Comparison of ENCODE assay signal across 23 cellular contexts in the genomic region with DNA sequence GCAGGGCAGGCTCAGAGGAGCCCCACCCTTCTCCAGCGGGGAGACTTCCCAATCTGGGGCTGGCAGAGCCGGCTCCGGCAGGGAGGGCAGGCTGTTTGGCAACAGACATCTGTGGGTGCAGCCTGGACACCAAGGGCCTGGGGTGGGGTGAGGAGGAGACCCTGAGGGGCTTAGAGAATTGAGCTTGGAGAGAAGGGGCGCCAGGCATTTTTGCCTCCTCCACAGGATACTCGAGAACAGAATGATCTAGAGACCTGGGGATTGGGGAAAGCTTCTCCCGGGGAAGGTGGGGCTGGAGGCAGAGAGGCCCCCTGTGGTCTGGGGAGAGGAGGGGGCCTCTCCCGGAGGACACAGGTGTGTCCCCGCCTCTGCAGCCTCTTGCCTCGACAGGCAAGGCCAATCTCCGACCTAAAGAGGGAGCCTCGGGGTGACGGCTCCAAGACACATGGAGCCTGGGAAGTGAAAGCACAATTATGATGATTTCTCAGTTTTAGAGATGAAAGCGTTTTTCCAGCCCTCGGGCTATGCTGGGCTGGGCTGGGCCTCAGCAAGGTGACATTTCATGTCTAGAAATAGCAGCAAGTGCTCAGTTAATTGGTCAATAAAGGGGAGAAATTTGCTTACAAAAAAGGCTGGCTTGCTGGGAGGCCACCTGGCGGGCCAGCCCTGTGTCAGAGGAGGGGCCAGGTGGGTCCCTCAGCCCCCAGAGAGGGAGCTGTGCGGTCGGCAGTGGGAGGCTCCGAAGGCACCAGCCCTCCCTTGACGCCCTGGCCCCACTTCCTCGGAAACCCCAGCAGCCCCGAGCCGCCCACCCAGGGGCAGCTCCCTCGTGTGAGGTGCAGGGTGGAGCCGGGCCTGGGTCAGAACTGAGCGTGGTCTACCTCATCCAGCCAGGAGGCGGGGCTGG. TPM values are rescaled to one million over a fixed set of nuclear protein-coding genes. Genes with fewer than 3 reads are reported as not detected.
DNase-seq lines count a peak whose midpoint lies in the region; FAIRE-seq and TF ChIP-seq lines count a peak whose summit lies in the region.
"Had no signal": no experiment of that assay in that cellular context is flagged by ENCODE, and none has a peak within 500 bp of the region (broad histone marks: within the 10 kb centered on the region; RNA-seq: fewer than 3 reads in every experiment).

No MANE protein-coding gene starts in this region.

- TF ChIP-seq POLR2A in GM12892 (IDR thresholded peaks at IDR 0.05; ENCODE audit: low read depth, low read length), result no peak

- intact Hi-C loops in activated CD4-positive, alpha-beta memory T cell treated with anti-CD3 and anti-CD28 coated beads for 36 hours (cut with micrococcal nuclease), result no loop called here

- H3K79me2 ChIP-seq in neural progenitor cell (ENCODE audit: low read depth), result no peaks in the 10 kb centered on the region

- FAIRE-seq in GM12892 (lab: Jason Lieb, UNC), result peak; percentile 56
- FAIRE-seq: colon, frontal cortex, RCC 7860 had no signal

- H3K4me1 ChIP-seq in neural progenitor cell, result peaks cover 19% of the 10 kb centered on the region
- H3K4me1 ChIP-seq: ascending aorta had no signal

- POLR2A ChIA-PET in activated CD4-positive, alpha-beta memory T cell treated with anti-CD3 and anti-CD28 coated beads for 36 hours (lab: Charles Lee), result no interaction called here

- H3K9ac ChIP-seq in SK-N-MC (ENCODE audit: insufficient read length), result no peak overlapping the region
- H3K9ac ChIP-seq in neural progenitor cell, result no peak overlapping the region
- H3K9ac ChIP-seq: BLaER1, GM23248 had no signal

- H3K4me3 Mint-ChIP-seq in IgD-negative memory B cell (peak overlapping the region in 3 of 4 donors; percentile 56 to 63 (median 60)), neural progenitor cell (peak overlapping the region; percentile 65)
- no peak overlapping the region for H3K4me3 Mint-ChIP-seq in activated CD4-positive, alpha-beta memory T cell treated with anti-CD3 and anti-CD28 coated beads for 36 hours
- H3K4me3 Mint-ChIP-seq: activated CD8-positive, alpha-beta memory T cell treated with anti-CD3 and anti-CD28 coated beads, Interleukin-2, amount 10 ng/mL, durations not matched to agents 7 days and 5 days; nephron had no signal

- H3K4me2 ChIP-seq in neural progenitor cell, result no peak overlapping the region
- H3K4me2 ChIP-seq: BLaER1 had no signal

- H3K27me3 ChIP-seq in neural progenitor cell, result peaks cover 100% of the 10 kb centered on the region

- no peaks in the 10 kb centered on the region for H3K9me3 Mint-ChIP-seq in IgD-negative memory B cell
- no peaks in the 10 kb centered on the region for H3K9me3 Mint-ChIP-seq in neural progenitor cell
- no peaks in the 10 kb centered on the region for H3K9me3 Mint-ChIP-seq in activated CD4-positive, alpha-beta memory T cell treated with anti-CD3 and anti-CD28 coated beads for 36 hours
- H3K9me3 Mint-ChIP-seq: nephron had no signal

- no peaks in the 10 kb centered on the region for H3K9me3 ChIP-seq in SK-N-MC (ENCODE audit: low read depth, low read length)
- H3K9me3 ChIP-seq in neural progenitor cell (ENCODE audit: low read depth), result no peaks in the 10 kb centered on the region
- H3K9me3 ChIP-seq: ascending aorta had no signal

- CTCF ChIA-PET in activated CD4-positive, alpha-beta memory T cell treated with anti-CD3 and anti-CD28 coated beads for 36 hours (lab: Charles Lee), result interaction anchor here (2.0 kb wide), 1 partner anchor 9 kb away, joined by 4 read pairs; no protein-coding TSS in a partner anchor

- H3K27me3 Mint-ChIP-seq in IgD-negative memory B cell, result peaks cover 45% of the 10 kb centered on the region
- H3K27me3 Mint-ChIP-seq in neural progenitor cell (ENCODE audit: insufficient read depth, low read depth), result peaks cover 59% of the 10 kb centered on the region
- H3K27me3 Mint-ChIP-seq in activated CD4-positive, alpha-beta memory T cell treated with anti-CD3 and anti-CD28 coated beads for 36 hours, result peaks cover 50% of the 10 kb centered on the region

- H3K36me3 Mint-ChIP-seq in IgD-negative memory B cell (no peaks in the 10 kb centered on the region), neural progenitor cell (no peaks in the 10 kb centered on the region)
- no peaks in the 10 kb centered on the region for H3K36me3 Mint-ChIP-seq in activated CD4-positive, alpha-beta memory T cell treated with anti-CD3 and anti-CD28 coated beads for 36 hours
- H3K36me3 Mint-ChIP-seq: activated CD8-positive, alpha-beta memory T cell treated with anti-CD3 and anti-CD28 coated beads, Interleukin-2, amount 10 ng/mL, durations not matched to agents 7 days and 5 days; immature natural killer cell had no signal

- H3K27ac Mint-ChIP-seq in IgD-negative memory B cell (peak overlapping the region in 1 of 3 donors; percentile 62), neural progenitor cell (no peak overlapping the region)
- H3K27ac Mint-ChIP-seq in activated CD4-positive, alpha-beta memory T cell treated with anti-CD3 and anti-CD28 coated beads for 36 hours, result no peak overlapping the region
- H3K27ac Mint-ChIP-seq: activated CD8-positive, alpha-beta memory T cell treated with anti-CD3 and anti-CD28 coated beads, Interleukin-2, amount 10 ng/mL, durations not matched to agents 7 days and 5 days; immature natural killer cell; nephron had no signal

- H3K27ac ChIP-seq in SK-N-MC (no peak overlapping the region), neural progenitor cell (no peak overlapping the region)
- H3K27ac ChIP-seq: ascending aorta, BLaER1, GM23248 had no signal

- peak overlapping the region; percentile 22; the same call in 1 of the 2 replicates for H3K4me3 ChIP-seq in SK-N-MC
- H3K4me3 ChIP-seq in neural progenitor cell, result no peak overlapping the region
- H3K4me3 ChIP-seq: ascending aorta, BLaER1, GM23248, lung had no signal

- no peak for TF ChIP-seq CTCF in neural progenitor cell (IDR thresholded peaks at IDR 0.05)

- DNase-seq in GM12892 (ENCODE audit: insufficient read length) (no peak), SK-N-MC (ENCODE audit: low read depth, low spot score) (no peak), neural progenitor cell (ENCODE audit: low spot score) (no peak), NCI-H82 treated with DMSO at 0.1 percent for 48 hours (lab: John Stamatoyannopoulos, UW; ENCODE audit: unreplicated experiment) (no peak), DMS79 treated with DMSO at 0.1 percent for 48 hours (lab: John Stamatoyannopoulos, UW) (no peak)
- no peak for DNase-seq in activated CD4-positive, alpha-beta memory T cell treated with anti-CD3 and anti-CD28 coated beads for 36 hours
- DNase-seq: activated CD8-positive, alpha-beta memory T cell treated with anti-CD3 and anti-CD28 coated beads, Interleukin-2, amount 10 ng/mL, durations not matched to agents 7 days and 5 days; activated gamma-delta T cell; GM23248; immature natural killer cell; MM.1S; NCI-H345; stimulated activated CD4-positive, alpha-beta T cell treated with anti-CD3 and anti-CD28 coated beads, Interleukin-15, amount 100 ng/mL, for 24 hours had no signal

- peaks cover 98% of the 10 kb centered on the region for H4K20me1 ChIP-seq in neural progenitor cell (ENCODE audit: low read depth)

- H3K36me3 ChIP-seq in SK-N-MC (ENCODE audit: insufficient read depth, low read length) (no peaks in the 10 kb centered on the region), neural progenitor cell (no peaks in the 10 kb centered on the region)
- H3K36me3 ChIP-seq: ascending aorta, BLaER1 had no signal

- H3K4me1 Mint-ChIP-seq in IgD-negative memory B cell, result peaks cover 5 to 8% (median 6%) of the 10 kb centered on the region in 3 donors
- H3K4me1 Mint-ChIP-seq in neural progenitor cell, result peaks cover 2% of the 10 kb centered on the region
- peaks cover 2% of the 10 kb centered on the region for H3K4me1 Mint-ChIP-seq in activated CD4-positive, alpha-beta memory T cell treated with anti-CD3 and anti-CD28 coated beads for 36 hours (ENCODE audit: low read depth)
- H3K4me1 Mint-ChIP-seq: activated CD8-positive, alpha-beta memory T cell treated with anti-CD3 and anti-CD28 coated beads, Interleukin-2, amount 10 ng/mL, durations not matched to agents 7 days and 5 days; immature natural killer cell had no signal

- peaks cover 13% of the 10 kb centered on the region for H3F3A ChIP-seq in neural progenitor cell (ENCODE audit: low read depth)

- no peak overlapping the region for H2AFZ ChIP-seq in neural progenitor cell (replicated peaks)
- H2AFZ ChIP-seq: GM23248 had no signal

RNA-seq across cellular contexts. Expression of gene LHX3, which starts 8.2 kb away (rescaled TPM):
- not detected for polyA plus RNA-seq in GM12892 (2012; ENCODE audit: missing spikeins)
- not detected for polyA plus RNA-seq in IgD-negative memory B cell
- total RNA-seq in neural progenitor cell (ENCODE audit: low replicate concordance), result not detected in 2 replicates
- total RNA-seq in activated CD4-positive, alpha-beta memory T cell treated with anti-CD3 and anti-CD28 coated beads for 36 hours, result not detected
- total RNA-seq: activated CD8-positive, alpha-beta memory T cell treated with anti-CD3 and anti-CD28 coated beads, Interleukin-2, amount 10 ng/mL, durations not matched to agents 7 days and 5 days; ascending aorta; frontal cortex; GM23248; HT-29; lung; renal cortical epithelial cell had no signal
- polyA plus RNA-seq: GM23248, immature natural killer cell, lung had no signal

RNA-seq across cellular contexts. Expression of gene QSOX2, which starts 48.9 kb away (rescaled TPM):
- polyA plus RNA-seq in GM12892 (2012; ENCODE audit: missing spikeins), result 8.5 TPM
- 2.1 TPM for polyA plus RNA-seq in IgD-negative memory B cell
- 17.1 and 19.6 TPM in 2 replicates for total RNA-seq in neural progenitor cell (ENCODE audit: low replicate concordance)
- 10 to 100 TPM; 19.0 to 19.4 TPM for total RNA-seq in activated CD4-positive, alpha-beta memory T cell treated with anti-CD3 and anti-CD28 coated beads for 36 hours
